Comparison of ENCODE assay signal across 9 cellular contexts in genomic region chr4:38753021-38753806, GRCh38. TPM values are rescaled to one million over a fixed set of nuclear protein-coding genes. Genes with fewer than 3 reads are reported as not detected.
DNase-seq lines count a peak whose midpoint lies in the region; ATAC-seq, FAIRE-seq and TF ChIP-seq lines count a peak whose summit lies in the region.
"Had no signal": no experiment of that assay in that cellular context is flagged by ENCODE, and none has a peak within 500 bp of the region (broad histone marks: within the 10 kb centered on the region; RNA-seq: fewer than 3 reads in every experiment).

No MANE protein-coding gene starts in this region.

- no peaks in the 10 kb centered on the region for H4K20me1 ChIP-seq in PC-3 (ENCODE audit: low read length)

- H3K4me1 ChIP-seq in PC-3 (ENCODE audit: insufficient read depth, low read length) = no peaks in the 10 kb centered on the region
- peaks cover 25% of the 10 kb centered on the region for H3K4me1 ChIP-seq in neuron (ENCODE audit: insufficient read depth, low read length)

- no peaks in the 10 kb centered on the region for H3K9me2 ChIP-seq in PC-3 (replicated peaks; ENCODE audit: low read length)

- H3K79me2 ChIP-seq in PC-3 (ENCODE audit: low read length) = no peaks in the 10 kb centered on the region

- no peaks in the 10 kb centered on the region for H3K9me3 ChIP-seq in PC-3 (ENCODE audit: low read length)
- no peaks in the 10 kb centered on the region for H3K9me3 ChIP-seq in neuron (ENCODE audit: low read length)

- no peak overlapping the region for H3K27ac ChIP-seq in PC-3 (ENCODE audit: low read length)
- H3K27ac ChIP-seq: HL-60 had no signal

- POLR2A ChIA-PET in PC-3 (lab: Charles Lee; ENCODE audit: unreplicated experiment) = no interaction called here

- intact Hi-C loops in PC-3 (cut with micrococcal nuclease) = no loop called here

- DNase-seq in ELF-1 (ENCODE audit: low read depth, low spot score) (peak; percentile 99), PC-3 (no peak), fibroblast of peridontal ligament (ENCODE audit: extremely low read depth) (peak; percentile 99), OCI-M2 (lab: John Stamatoyannopoulos, UW; ENCODE audit: unreplicated experiment) (no peak), D721Med (ENCODE audit: insufficient read length, low spot score) (no peak), KG1 (lab: John Stamatoyannopoulos, UW) (no peak)

- H3K4me3 ChIP-seq in PC-3 (ENCODE audit: low read length) (no peak overlapping the region), neuron (ENCODE audit: low read length) (no peak overlapping the region)

- ATAC-seq in PC-3 = peak; percentile 22; the same call in 1 of the 2 replicates
- no peak for ATAC-seq in GM21723 (IDR thresholded peaks at IDR 0.05; ENCODE audit: unreplicated experiment)

- no peak for FAIRE-seq in D721Med (lab: Jason Lieb, UNC)

- no TSS peak for BruUV-seq in PC-3 (replicated peaks; lab: Mats Ljungman, UMichigan)

- no peak overlapping the region for H3K4me2 ChIP-seq in PC-3 (ENCODE audit: low read length)

- H3K27me3 ChIP-seq in PC-3 (ENCODE audit: low read length) = no peaks in the 10 kb centered on the region
- H3K27me3 ChIP-seq in neuron (ENCODE audit: insufficient read depth, low read length) = no peaks in the 10 kb centered on the region

- TF ChIP-seq CTCF in PC-3 (conservative IDR thresholded peaks at IDR 0.05; ENCODE audit: low read depth, low read length) (no peak), D721Med (IDR thresholded peaks at IDR 0.05; ENCODE audit: insufficient read depth, missing control alignments) (no peak)

- H3K36me3 ChIP-seq in PC-3 (ENCODE audit: low read depth, low read length) (no peaks in the 10 kb centered on the region), neuron (ENCODE audit: insufficient read depth, low read length) (no peaks in the 10 kb centered on the region)

- H2AFZ ChIP-seq in PC-3 (ENCODE audit: low read length) = no peak overlapping the region
- peak overlapping the region; percentile 42 for H2AFZ ChIP-seq in neuron (ENCODE audit: low read depth, low read length)

- H3K9ac ChIP-seq in PC-3 (ENCODE audit: low read length) = no peak overlapping the region

- no peaks in the 10 kb centered on the region for H3F3A ChIP-seq in PC-3 (ENCODE audit: low read length, unreplicated experiment)

- CTCF ChIA-PET in PC-3 (lab: Charles Lee) = no interaction called here

RNA-seq across cellular contexts. Expression of gene TLR10, which starts 29.6 kb away (rescaled TPM):
- total RNA-seq in PC-3 (2014; rRNA removed) = not detected in 2 replicates

RNA-seq across cellular contexts. Expression of gene TLR1, which starts 51.4 kb away (rescaled TPM):
- 0.40 and 0.47 TPM in 2 replicates for total RNA-seq in PC-3 (2014; rRNA removed)

Comparison
In these comparisons a context has a peak if more than half of its experiments do, and no peak if none do; other contexts are left out.
1. DNase-seq: peak in ELF-1 (single experiment) and fibroblast of peridontal ligament (single experiment); none in PC-3 (single experiment), OCI-M2 (single experiment), D721Med (single experiment) and KG1 (single experiment).